1 cellular context compared by ENCODE assay signal in genomic region chr21:32463367-32463766, GRCh38.
TF ChIP-seq lines count a peak whose summit lies in the region.

No MANE protein-coding gene starts in this region.

TF ChIP-seq in A549, 52 proteins besides CTCF, POLR2A, EP300 and RAD21 (continued from another document):
- TF ChIP-seq MAX (IDR thresholded peaks at IDR 0.05) = no peak
- no peak for TF ChIP-seq MAZ (IDR thresholded peaks at IDR 0.05; ENCODE audit: borderline replicate concordance, low read depth, low read length)
- no peak for TF ChIP-seq USF2 (IDR thresholded peaks at IDR 0.05)
- TF ChIP-seq EHF (CRISPR knock-in tag; IDR thresholded peaks at IDR 0.05) = no peak
- no peak for TF ChIP-seq ZC3H11A (IDR thresholded peaks at IDR 0.05)
- TF ChIP-seq CEBPB (IDR thresholded peaks at IDR 0.05) = peak; percentile 55 to 69; a peak in 3 of 4 replicates
- TF ChIP-seq RARB (CRISPR knock-in tag; IDR thresholded peaks at IDR 0.05) = no peak
- TF ChIP-seq PBX3 (IDR thresholded peaks at IDR 0.05) = no peak
